8 cellular contexts compared by ENCODE assay signal in the genomic region with DNA sequence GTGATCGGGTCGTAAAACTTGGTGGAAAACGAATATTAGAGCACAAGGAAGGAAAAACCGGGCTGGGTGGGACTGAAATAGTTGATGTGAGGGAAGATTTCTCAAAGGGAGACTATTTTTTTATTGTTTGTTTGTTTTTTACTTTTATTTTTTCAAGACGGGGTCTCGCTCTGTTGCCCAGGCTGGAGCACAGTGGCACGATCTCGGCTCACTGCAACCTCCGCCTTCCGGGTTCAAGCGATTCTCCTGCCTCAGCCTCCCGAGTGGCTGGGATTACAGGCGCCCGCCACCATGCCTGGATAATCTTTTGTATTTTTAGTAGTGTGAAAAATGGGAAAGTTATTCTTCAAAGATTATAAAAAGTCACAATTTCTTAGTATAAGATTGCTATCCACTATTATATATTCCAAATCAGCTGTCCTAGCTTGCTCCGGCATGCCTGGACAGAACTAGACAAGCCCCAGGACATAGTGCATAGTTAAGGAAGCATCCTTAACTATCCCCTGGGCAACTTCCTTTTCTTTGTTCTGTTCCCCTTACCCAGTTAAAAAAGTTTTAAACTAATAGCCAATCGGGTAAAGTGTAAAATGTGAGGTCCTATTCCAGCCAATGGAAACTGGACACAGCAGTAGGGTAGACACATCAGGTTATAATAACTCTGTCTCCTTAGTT. TPM values are rescaled to one million over a fixed set of nuclear protein-coding genes. Genes with fewer than 3 reads are reported as not detected.
DNase-seq lines count a peak whose midpoint lies in the region; ATAC-seq and TF ChIP-seq lines count a peak whose summit lies in the region.
"Not testable (repeated sequence)": the region's sequence is repeated elsewhere in the genome, so short reads cannot be mapped to it uniquely, and the experiment has no call there.

No MANE protein-coding gene starts in this region.

- peak overlapping the region; percentile 47 for H3K4me3 ChIP-seq in astrocyte of the cerebellum (ENCODE audit: low read depth, low read length)
- H3K4me3 ChIP-seq in epithelial cell of proximal tubule (ENCODE audit: low read depth, low read length): peak overlapping the region; percentile 49
- H3K4me3 ChIP-seq in left lung: peak overlapping the region; percentile 40 to 43
- H3K4me3 ChIP-seq in ovary: peak overlapping the region; percentile 6
- H3K4me3 ChIP-seq in thoracic aorta: peak overlapping the region; percentile 74

- not testable (repeated sequence) for ATAC-seq in activated B cell treated with CpG ODN at 0.5 μM for 24 hours (ENCODE audit: low read depth); left lung; thoracic aorta (ENCODE audit: insufficient number of reproducible peaks, low FRiP score, low read depth)

- in situ Hi-C loops in KBM-7 (cut with MboI; ENCODE audit: low pct_unique_long_range_greater_than_20kb, low sequenced_read_pairs); astrocyte of the cerebellum (cut with HindIII; ENCODE audit: low sequenced_read_pairs): not testable (repeated sequence)

- H3K4me1 ChIP-seq in left lung: peaks cover 4 to 11% of the 10 kb centered on the region in 2 donors
- H3K4me1 ChIP-seq in ovary (ENCODE audit: insufficient read depth); thoracic aorta (ENCODE audit: control insufficient read depth in 1 of 2, low read depth in 2 of 2): not testable (repeated sequence)

- peaks cover 0 to 14% of the 10 kb centered on the region in 2 donors for H3K27me3 ChIP-seq in left lung
- not testable (repeated sequence) for H3K27me3 ChIP-seq in ovary; thoracic aorta (replicated peaks; ENCODE audit: insufficient read depth)

- peaks cover 7 to 27% (median 9%) of the 10 kb centered on the region in 3 donors for H3K27me3 Mint-ChIP-seq in CD14-positive monocyte (ENCODE audit: low read depth in 3 of 3)
- H3K27me3 Mint-ChIP-seq in activated B cell treated with CpG ODN at 0.5 μM for 24 hours: not testable (repeated sequence)

- H3K4me3 Mint-ChIP-seq in CD14-positive monocyte (peak overlapping the region; percentile 94 to 95), activated B cell treated with CpG ODN at 0.5 μM for 24 hours (peak overlapping the region; percentile 89)

- not testable (repeated sequence) for TF ChIP-seq EP300 in ovary (IDR thresholded peaks at IDR 0.05)

- H3K36me3 Mint-ChIP-seq in CD14-positive monocyte (peaks cover 8 to 12% of the 10 kb centered on the region in 2 donors), activated B cell treated with CpG ODN at 0.5 μM for 24 hours (ENCODE audit: low read depth) (peaks cover 22% of the 10 kb centered on the region)

- not testable (repeated sequence) for TF ChIP-seq CTCF in CD14-positive monocyte (IDR thresholded peaks at IDR 0.05); activated B cell treated with CpG ODN at 0.5 μM for 24 hours (IDR thresholded peaks at IDR 0.05); astrocyte of the cerebellum (IDR thresholded peaks at IDR 0.05; ENCODE audit: low read depth, low read length, missing control alignments); epithelial cell of proximal tubule (conservative IDR thresholded peaks at IDR 0.05; ENCODE audit: low read depth, low read length); left lung (IDR thresholded peaks at IDR 0.05); ovary (IDR thresholded peaks at IDR 0.05); thoracic aorta (IDR thresholded peaks at IDR 0.05)

- H3K27ac ChIP-seq in left lung (peak overlapping the region in 1 of 2 donors; percentile 34), thoracic aorta (peak overlapping the region; percentile 58 to 70)
- not testable (repeated sequence) for H3K27ac ChIP-seq in ovary

- not testable (repeated sequence) for TF ChIP-seq POLR2A in ovary (IDR thresholded peaks at IDR 0.05)

- 29 to 40% (median 39%) methylated on average over 16 of the region's 16 CpGs for WGBS in ovary, 3 donors

- POLR2A ChIA-PET in activated B cell treated with CpG ODN at 0.5 μM for 24 hours (lab: Charles Lee): interaction anchor here (0.5 to 0.6 kb wide), 2 partner anchors 1656 to 1882 kb away, joined by 5 to 6 read pairs; no protein-coding TSS in a partner anchor

- not testable (repeated sequence) for DNase-seq in CD14-positive monocyte (ENCODE audit: low spot score); activated B cell treated with CpG ODN at 0.5 μM for 24 hours; astrocyte of the cerebellum (ENCODE audit: low read depth); epithelial cell of proximal tubule (ENCODE audit: low read depth); left lung; ovary; thoracic aorta (ENCODE audit: low spot score)
- peak; percentile 59 for DNase-seq in KBM-7

- H3K36me3 ChIP-seq in left lung: peaks cover 0 to 20% of the 10 kb centered on the region in 2 donors
- H3K36me3 ChIP-seq in ovary, thoracic aorta: not testable (repeated sequence)

- CTCF ChIA-PET in activated B cell treated with CpG ODN at 0.5 μM for 24 hours (lab: Charles Lee): interaction anchor here (1.9 kb wide), 1 partner anchor 26 kb away, joined by 5 read pairs; a partner anchor contains a TSS

- H3K4me1 Mint-ChIP-seq in CD14-positive monocyte: peaks cover 17% of the 10 kb centered on the region
- H3K4me1 Mint-ChIP-seq in activated B cell treated with CpG ODN at 0.5 μM for 24 hours: peaks cover 17% of the 10 kb centered on the region

- intact Hi-C loops in CD14-positive monocyte (cut with micrococcal nuclease): loop anchor here in 1 of 2 donors (2.0 kb wide), 1 partner anchor 27 kb away; a partner anchor contains a TSS
- intact Hi-C loops in activated B cell treated with CpG ODN at 0.5 μM for 24 hours (cut with micrococcal nuclease): loop anchor here (2.0 kb wide), 1 partner anchor 27 kb away; a partner anchor contains a TSS
- intact Hi-C loops in left lung (cut with DNase I); ovary (cut with DNase I): not testable (repeated sequence)

- peak overlapping the region in 6 of 7 donors; percentile 74 to 92 (median 86) for H3K27ac Mint-ChIP-seq in CD14-positive monocyte
- peak overlapping the region; percentile 76 for H3K27ac Mint-ChIP-seq in activated B cell treated with CpG ODN at 0.5 μM for 24 hours

- H3K9me3 Mint-ChIP-seq in CD14-positive monocyte: peaks cover 2 to 15% (median 10%) of the 10 kb centered on the region in 7 donors
- not testable (repeated sequence) for H3K9me3 Mint-ChIP-seq in activated B cell treated with CpG ODN at 0.5 μM for 24 hours

- H3K9me3 ChIP-seq in left lung, ovary, thoracic aorta: not testable (repeated sequence)

RNA-seq across cellular contexts. Expression of a gene that starts 25.6 kb away (rescaled TPM):
- polyA plus RNA-seq in CD14-positive monocyte (1 to 10 TPM in 1 of 2 donors, under 1 TPM in 1; 0.73 to 1.6 TPM), ovary (10 to 100 TPM in 1 of 2 donors, 1 to 10 TPM in 1; 2.1 to 10.7 TPM)
- total RNA-seq in activated B cell treated with CpG ODN at 0.5 μM for 24 hours (10.5 and 14.2 TPM in 2 replicates), epithelial cell of proximal tubule (5.1 and 6.9 TPM in 2 replicates), left lung (1 to 10 TPM; 5.1 to 9.3 TPM), ovary (10 to 100 TPM in 2 of 7 donors, 1 to 10 TPM in 5; 6.3 to 12.1 (median 7.7) TPM), thoracic aorta (1 to 10 TPM; 2.4 to 6.5 TPM)

RNA-seq across cellular contexts. Expression of a gene that starts 26.2 kb away (rescaled TPM):
- polyA plus RNA-seq in CD14-positive monocyte (10 to 100 TPM; 46.8 to 47.3 TPM), ovary (10 to 100 TPM; 26.1 to 52.5 TPM)
- total RNA-seq in activated B cell treated with CpG ODN at 0.5 μM for 24 hours (71.1 and 82.6 TPM in 2 replicates), epithelial cell of proximal tubule (31.0 and 33.6 TPM in 2 replicates), left lung (10 to 100 TPM; 37.7 to 38.7 TPM), ovary (10 to 100 TPM; 26.3 to 44.7 (median 34.0) TPM), thoracic aorta (10 to 100 TPM; 27.5 to 33.4 TPM)

Comparison
In these comparisons a context has a peak if more than half of its experiments do, and no peak if none do; other contexts are left out.
1. H3K4me3 ChIP-seq: peak in every context shown above with its lines; median percentile 74 in thoracic aorta; 49 in epithelial cell of proximal tubule; 47 in astrocyte of the cerebellum; 42 in left lung; 6 in ovary.